ENCODE assay signal across 14 cellular contexts in the genomic region with DNA sequence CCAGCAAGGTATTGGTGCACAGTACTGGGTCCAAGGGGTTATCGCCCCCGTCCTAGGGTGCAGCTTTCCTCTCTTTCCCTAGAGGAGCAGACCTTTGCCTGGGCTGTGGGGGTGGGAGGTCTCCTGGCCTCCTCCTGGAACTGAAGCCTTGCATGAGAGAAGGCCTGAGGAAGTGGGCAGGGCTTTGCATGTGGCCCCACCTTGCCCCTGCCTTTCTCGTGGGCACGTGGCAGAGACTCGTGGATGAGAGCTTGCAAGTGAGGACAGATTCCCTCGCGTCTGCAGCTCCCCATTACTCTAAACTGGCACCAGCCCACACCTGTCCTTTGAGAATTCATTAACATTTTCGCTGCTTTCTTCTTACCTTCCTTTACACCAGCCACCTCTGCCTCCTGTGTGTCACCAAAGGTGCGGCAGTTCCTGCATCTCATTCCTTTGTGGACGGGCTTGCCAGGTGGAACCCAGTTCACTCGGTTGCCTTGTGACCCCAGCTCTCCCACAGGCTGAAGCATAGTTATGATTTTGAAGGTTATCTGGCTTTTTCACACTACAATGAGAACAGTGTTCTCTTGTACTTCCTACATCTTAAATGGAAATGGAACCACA. TPM values are rescaled to one million over a fixed set of nuclear protein-coding genes. Genes with fewer than 3 reads are reported as not detected.
DNase-seq lines count a peak whose midpoint lies in the region; ATAC-seq, FAIRE-seq and TF ChIP-seq lines count a peak whose summit lies in the region.
"Had no signal": no experiment of that assay in that cellular context is flagged by ENCODE, and none has a peak within 500 bp of the region (broad histone marks: within the 10 kb centered on the region; RNA-seq: fewer than 3 reads in every experiment).

No MANE protein-coding gene starts in this region.

- H3K27me3 Mint-ChIP-seq in endothelial cell (ENCODE audit: unreplicated experiment): peaks cover 24% of the 10 kb centered on the region

- peak overlapping the region; percentile 22 for H3K9ac ChIP-seq in NT2/D1 (ENCODE audit: insufficient read length, low read depth)
- H3K9ac ChIP-seq: GM23248 had no signal

- no peak for ATAC-seq in HG03159 (IDR thresholded peaks at IDR 0.05; ENCODE audit: unreplicated experiment)

- H3K27me3 ChIP-seq in NT2/D1 (ENCODE audit: insufficient read depth, insufficient read length): no peaks in the 10 kb centered on the region
- no peaks in the 10 kb centered on the region for H3K27me3 ChIP-seq in small intestine (ENCODE audit: control insufficient read depth in 2 of 2, insufficient read depth in 2 of 2, low read length in 2 of 2)

- no peak overlapping the region for H3K4me3 ChIP-seq in NT2/D1 (ENCODE audit: insufficient read length, low read depth)
- no peak overlapping the region for H3K4me3 ChIP-seq in small intestine (ENCODE audit: low read depth in 1 of 2, low read length in 2 of 2)
- H3K4me3 ChIP-seq: GM23248, HAP-1 had no signal

- TF ChIP-seq CTCF in endothelial cell (IDR thresholded peaks at IDR 0.05; ENCODE audit: unreplicated experiment): no peak

- FAIRE-seq in small intestine (lab: Jason Lieb, UNC): no peak
- FAIRE-seq: GM12892 had no signal

- peaks cover 67% of the 10 kb centered on the region for H3K36me3 Mint-ChIP-seq in endothelial cell (ENCODE audit: low read depth, unreplicated experiment)
- H3K36me3 Mint-ChIP-seq: CD8-positive, alpha-beta memory T cell had no signal

- peak; percentile 17 for DNase-seq in activated effector memory CD4-positive, alpha-beta T cell treated with anti-CD3 and anti-CD28 coated beads, Interleukin-2, amount 50 U/mL, for 16 hours
- no peak for DNase-seq in activated effector memory CD4-positive, alpha-beta T cell treated with Interleukin-2 at 50 U/mL for 16 hours
- DNase-seq in NT2/D1 (ENCODE audit: low read depth, low spot score) (no peak), endothelial cell (ENCODE audit: low spot score) (no peak), small intestine (peak; percentile 27), NCI-H1105 treated with DMSO at 0.1 percent for 48 hours (lab: John Stamatoyannopoulos, UW) (no peak), GM03348 (ENCODE audit: low spot score) (no peak)
- DNase-seq: GM23248 had no signal

- 49 to 68% (median 65%) methylated on average over 11 of the region's 11 CpGs for WGBS in small intestine, 3 donors

- H3K9me3 ChIP-seq in NT2/D1 (ENCODE audit: insufficient read depth, low read length): 0 out of 2 replicates have a peak, but pooled peaks cover 10% of the 10 kb centered on the region
- H3K9me3 ChIP-seq in small intestine (ENCODE audit: control insufficient read depth, low read depth): no peaks in the 10 kb centered on the region

- no peak overlapping the region for H3K27ac ChIP-seq in small intestine (ENCODE audit: low read depth in 1 of 2, low read length in 1 of 2)
- H3K27ac ChIP-seq: 22Rv1, GM23248 had no signal

- no peaks in the 10 kb centered on the region for H3K9me3 Mint-ChIP-seq in endothelial cell (ENCODE audit: unreplicated experiment)

- H3K36me3 ChIP-seq in NT2/D1 (ENCODE audit: insufficient read depth, insufficient read length, low read length): peaks cover 35% of the 10 kb centered on the region
- H3K36me3 ChIP-seq in small intestine (ENCODE audit: control insufficient read depth in 2 of 2, insufficient read depth in 2 of 2, low read length in 2 of 2): no peaks in the 10 kb centered on the region
- H3K36me3 ChIP-seq: HAP-1 had no signal

- H3K4me3 Mint-ChIP-seq in endothelial cell (ENCODE audit: unreplicated experiment): peak overlapping the region; percentile 15
- H3K4me3 Mint-ChIP-seq: CD8-positive, alpha-beta memory T cell had no signal

- peaks cover 3% of the 10 kb centered on the region for H3K4me1 ChIP-seq in NT2/D1 (ENCODE audit: insufficient read depth, insufficient read length)
- H3K4me1 ChIP-seq in small intestine (ENCODE audit: control insufficient read depth in 2 of 2, insufficient read depth in 1 of 2, low read depth in 1 of 2, low read length in 1 of 2): no peaks in the 10 kb centered on the region
- H3K4me1 ChIP-seq: HAP-1 had no signal

- peaks cover 3% of the 10 kb centered on the region for H3K4me1 Mint-ChIP-seq in endothelial cell (ENCODE audit: unreplicated experiment)
- H3K4me1 Mint-ChIP-seq: CD8-positive, alpha-beta memory T cell had no signal

- H3K27ac Mint-ChIP-seq in endothelial cell (ENCODE audit: unreplicated experiment): peak overlapping the region; percentile 25
- H3K27ac Mint-ChIP-seq: CD8-positive, alpha-beta memory T cell; IgD-negative memory B cell had no signal

RNA-seq across cellular contexts. Expression of a gene that starts 40.9 kb away (rescaled TPM):
- total RNA-seq in endothelial cell (ENCODE audit: unreplicated experiment): 49.1 TPM
- 10 to 100 TPM in 2 of 3 donors, 1 to 10 TPM in 1; 7.8 to 10.1 (median 10.0) TPM for polyA plus RNA-seq in small intestine

Comparison
In these comparisons a context has a peak if more than half of its experiments do, and no peak if none do; other contexts are left out.
1. DNase-seq: peak in activated effector memory CD4-positive, alpha-beta T cell treated with anti-CD3 and anti-CD28 coated beads, Interleukin-2, amount 50 U/mL, for 16 hours (single experiment) and small intestine (single experiment); none in activated effector memory CD4-positive, alpha-beta T cell treated with Interleukin-2 at 50 U/mL for 16 hours (single experiment), NT2/D1 (single experiment), endothelial cell (single experiment), NCI-H1105 treated with DMSO at 0.1 percent for 48 hours (single experiment) and GM03348 (single experiment).